9 cellular contexts compared by ENCODE assay signal in genomic region chr16:27446721-27447120, GRCh38. TPM values are rescaled to one million over a fixed set of nuclear protein-coding genes. Genes with fewer than 3 reads are reported as not detected.
A peak's percentile ranks its signal among the peaks of the same experiment; 100 is the strongest.
DNase-seq lines count a peak whose midpoint lies in the region; ATAC-seq and TF ChIP-seq lines count a peak whose summit lies in the region.
"Had no signal": no experiment of that assay in that cellular context is flagged by ENCODE, and none has a peak within 500 bp of the region (broad histone marks: within the 10 kb centered on the region; RNA-seq: fewer than 3 reads in every experiment).

No MANE protein-coding gene starts in this region.

- H3K36me3 ChIP-seq in lower lobe of right lung, result peaks cover 8% of the 10 kb centered on the region
- no peaks in the 10 kb centered on the region for H3K36me3 ChIP-seq in hepatocyte (replicated peaks; ENCODE audit: insufficient read depth, low read depth)

- no peaks in the 10 kb centered on the region for H4K20me1 ChIP-seq in hepatocyte (ENCODE audit: insufficient read depth, poor library complexity, severe bottlenecking)

- H3K27ac ChIP-seq in lower lobe of right lung (no peak overlapping the region), hepatocyte (no peak overlapping the region)
- H3K27ac ChIP-seq: 22Rv1 had no signal

- DNase-seq in activated CD4-positive, alpha-beta T cell treated with anti-CD3 and anti-CD28 coated beads for 1 hour, result peak; percentile 68
- DNase-seq in activated CD4-positive, alpha-beta T cell treated with anti-CD3 and anti-CD28 coated beads for 48 hours, result no peak
- DNase-seq in activated T-cell treated with anti-CD3 and anti-CD28 coated beads for 4 hours (peak; percentile 55), lower lobe of right lung (peak; percentile 45), iPS-NIHi7 (ENCODE audit: extremely low spot score) (no peak), GF-D8 (lab: John Stamatoyannopoulos, UW) (no peak), hepatocyte (ENCODE audit: low spot score) (no peak)
- DNase-seq in stimulated activated naive CD4-positive, alpha-beta T cell (lab: John Stamatoyannopoulos, UW), result peak; percentile 60 to 80 (median 74)

- no peak overlapping the region for H3K4me2 ChIP-seq in hepatocyte

- no peaks in the 10 kb centered on the region for H3K79me2 ChIP-seq in hepatocyte

- no peak overlapping the region for H3K4me3 ChIP-seq in lower lobe of right lung
- H3K4me3 ChIP-seq in hepatocyte, result no peak overlapping the region

- WGBS in hepatocyte (ENCODE audit: low lambda C conversion rate, missing lambda C conversion rate), result 88% methylated on average over 4 of the region's 4 CpGs

- no peak for TF ChIP-seq CTCF in lower lobe of right lung (IDR thresholded peaks at IDR 0.05)
- no peak for TF ChIP-seq CTCF in hepatocyte (IDR thresholded peaks at IDR 0.05; ENCODE audit: poor library complexity)

- peak; percentile 62 for ATAC-seq in lower lobe of right lung

- no peaks in the 10 kb centered on the region for H3K9me2 ChIP-seq in hepatocyte (replicated peaks; ENCODE audit: insufficient read depth)

- H3K9me3 ChIP-seq in lower lobe of right lung, result peaks cover 8% of the 10 kb centered on the region
- no peaks in the 10 kb centered on the region for H3K9me3 ChIP-seq in hepatocyte (ENCODE audit: low read depth)

- H2AFZ ChIP-seq in hepatocyte, result no peak overlapping the region

- H3K27me3 ChIP-seq in lower lobe of right lung (ENCODE audit: low read depth) (peaks cover 22% of the 10 kb centered on the region), hepatocyte (no peaks in the 10 kb centered on the region)

- H3K4me1 ChIP-seq in lower lobe of right lung (peaks cover 16% of the 10 kb centered on the region), hepatocyte (ENCODE audit: insufficient read depth) (no peaks in the 10 kb centered on the region)

- intact Hi-C loops in lower lobe of right lung (cut with DNase I), result no loop called here

RNA-seq across cellular contexts. Expression of gene IL21R, which starts 44.7 kb away (rescaled TPM):
- total RNA-seq in lower lobe of right lung (6.0 TPM), hepatocyte (0.10 and 0.16 TPM in 2 replicates)
- polyA plus RNA-seq in hepatocyte, result not detected in 2 replicates

Comparison
In these comparisons a context has a peak if more than half of its experiments do, and no peak if none do; other contexts are left out.
1. DNase-seq: peak in activated CD4-positive, alpha-beta T cell treated with anti-CD3 and anti-CD28 coated beads for 1 hour (single experiment), activated T-cell treated with anti-CD3 and anti-CD28 coated beads for 4 hours (single experiment), lower lobe of right lung (single experiment) and stimulated activated naive CD4-positive, alpha-beta T cell (6 of 6); none in activated CD4-positive, alpha-beta T cell treated with anti-CD3 and anti-CD28 coated beads for 48 hours (single experiment), iPS-NIHi7 (single experiment), GF-D8 (single experiment) and hepatocyte (single experiment).